In genomic region chr7:107219563-107220244, GRCh38 we compare ENCODE assay signal across 17 cellular contexts. TPM values are rescaled to one million over a fixed set of nuclear protein-coding genes. Genes with fewer than 3 reads are reported as not detected.
A peak's percentile ranks its signal among the peaks of the same experiment; 100 is the strongest.
DNase-seq lines count a peak whose midpoint lies in the region; ATAC-seq, FAIRE-seq and TF ChIP-seq lines count a peak whose summit lies in the region.
"Had no signal": no experiment of that assay in that cellular context is flagged by ENCODE, and none has a peak within 500 bp of the region (broad histone marks: within the 10 kb centered on the region; RNA-seq: fewer than 3 reads in every experiment).

No MANE protein-coding gene starts in this region.

- no peak for TF ChIP-seq POLR2A in HepG2 (IDR thresholded peaks at IDR 0.05; ENCODE audit: insufficient read depth in 1 of 2, low read depth in 2 of 2, low read length in 2 of 2)
- no peak for TF ChIP-seq POLR2A in right lobe of liver (IDR thresholded peaks at IDR 0.05)
- no peak for TF ChIP-seq POLR2A in spleen (IDR thresholded peaks at IDR 0.05)

- no peak overlapping the region for H2AFZ ChIP-seq in HepG2 (ENCODE audit: low read length)
- H2AFZ ChIP-seq: GM23248 had no signal

- H3K4me3 ChIP-seq in cardiac muscle cell (no peak overlapping the region), HepG2 (replicated peaks in 1 of 3; ENCODE audit: insufficient read depth in 1 of 3, low read depth in 2 of 3, low read length in 3 of 3) (no peak overlapping the region), right lobe of liver (no peak overlapping the region), spleen (no peak overlapping the region)
- H3K4me3 ChIP-seq: BLaER1 treated with 17β-estradiol and CSF1 and Interleukin-3, amounts not matched to agents 10 nM and 100 nM; GM23248 had no signal

- TF ChIP-seq CTCF in cardiac muscle cell (IDR thresholded peaks at IDR 0.05; ENCODE audit: low read depth, low read length) (no peak), HepG2 (CRISPR knock-in tag; IDR thresholded peaks at IDR 0.05) (no peak), right lobe of liver (IDR thresholded peaks at IDR 0.05) (no peak), spleen (IDR thresholded peaks at IDR 0.05 in 8 of 11, conservative IDR thresholded peaks at IDR 0.05 in 3 of 11) (no peak)

- no peaks in the 10 kb centered on the region for H4K20me1 ChIP-seq in HepG2 (ENCODE audit: insufficient read depth, low read length)
- H4K20me1 ChIP-seq: BLaER1 treated with 17β-estradiol and CSF1 and Interleukin-3, amounts not matched to agents 10 nM and 100 nM had no signal

- H3K9ac ChIP-seq in HepG2 (ENCODE audit: insufficient read depth, low read depth, low read length), result no peak overlapping the region
- H3K9ac ChIP-seq: BLaER1 treated with 17β-estradiol and CSF1 and Interleukin-3, amounts not matched to agents 10 nM and 100 nM; GM23248 had no signal

- intact Hi-C loops in Right ventricle myocardium superior (cut with DNase I) (loop anchor here (10.0 kb wide), 1 partner anchor 65 kb away; no protein-coding TSS in a partner anchor), HepG2 (cut with micrococcal nuclease; ENCODE audit: unreplicated experiment) (no loop called here), right lobe of liver (cut with DNase I) (no loop called here), spleen (cut with DNase I; ENCODE audit: low total_unique reads) (no loop called here)

- in situ Hi-C loops in HepG2 (cut with HindIII; ENCODE audit: extremely low pct_ligation_motif_present, low pct_unique_long_range_greater_than_20kb), result loop anchor here (25.0 kb wide), 2 partner anchors 493 to 668 kb away; partner anchors contain the start of gene DLD

- TF ChIP-seq EP300 in HepG2 (IDR thresholded peaks at IDR 0.05; ENCODE audit: low read depth in 2 of 2, low read length in 2 of 2), result no peak
- no peak for TF ChIP-seq EP300 in HepG2 (CRISPR knock-in tag; IDR thresholded peaks at IDR 0.05; ENCODE audit: borderline replicate concordance)

- ATAC-seq in Right ventricle myocardium superior (ENCODE audit: poor library complexity) (no peak), HepG2 (no peak), right lobe of liver (no peak), GM19351 (IDR thresholded peaks at IDR 0.05; ENCODE audit: unreplicated experiment) (no peak)
- ATAC-seq: HCT116 had no signal

- H3K4me2 ChIP-seq in HepG2 (ENCODE audit: low read depth, low read length), result no peak overlapping the region
- H3K4me2 ChIP-seq: BLaER1 treated with 17β-estradiol and CSF1 and Interleukin-3, amounts not matched to agents 10 nM and 100 nM had no signal

- H3K9me3 ChIP-seq in cardiac muscle cell (ENCODE audit: low read depth) (no peaks in the 10 kb centered on the region), HepG2 (ENCODE audit: low read length) (no peaks in the 10 kb centered on the region), right lobe of liver (no peaks in the 10 kb centered on the region), spleen (peaks cover 0 to 14% (median 6%) of the 10 kb centered on the region in 8 donors)

- no peak for TF ChIP-seq RAD21 in HepG2 (CRISPR knock-in tag; IDR thresholded peaks at IDR 0.05)

- FAIRE-seq in HepG2 (lab: Jason Lieb, UNC), result no peak
- FAIRE-seq: GM18507, H54, HTR-8/SVneo had no signal

- no peak for DNase-seq in cardiac muscle cell (ENCODE audit: low read depth in 1 of 2, low spot score in 1 of 2)
- DNase-seq in Right ventricle myocardium superior, result no peak
- DNase-seq in HepG2 (ENCODE audit: low spot score), result no peak
- no peak for DNase-seq in right lobe of liver
- peak; percentile 11 for DNase-seq in foreskin melanocyte
- no peak for DNase-seq in spleen
- DNase-seq: ACHN; Calu3; CD4-positive, CD25-positive, alpha-beta regulatory T cell; DMS 273 treated with DMSO at 0.1 percent for 48 hours; GM23248 had no signal

- H3K36me3 ChIP-seq in cardiac muscle cell (no peaks in the 10 kb centered on the region), HepG2 (replicated peaks in 1 of 2; ENCODE audit: control insufficient read depth in 1 of 2, insufficient read depth in 2 of 2, low read length in 2 of 2) (no peaks in the 10 kb centered on the region), right lobe of liver (no peaks in the 10 kb centered on the region), spleen (peaks cover 0 to 34% (median 3%) of the 10 kb centered on the region in 6 donors)

- H3K27ac ChIP-seq in cardiac muscle cell (peak overlapping the region; percentile 9), HepG2 (ENCODE audit: extremely low read length, insufficient read depth, low read length) (no peak overlapping the region), right lobe of liver (no peak overlapping the region), spleen (no peak overlapping the region)
- H3K27ac ChIP-seq: BLaER1 treated with 17β-estradiol and CSF1 and Interleukin-3, amounts not matched to agents 10 nM and 100 nM; GM23248 had no signal

- BruUV-seq in HepG2 (replicated peaks; lab: Mats Ljungman, UMichigan), result no TSS peak

- CTCF ChIA-PET in HepG2 (lab: Yijun Ruan, JAX; ENCODE audit: low intra/inter-chr PET ratio, low total read pairs), result no interaction called here

- peaks cover 21% of the 10 kb centered on the region for H3K4me1 ChIP-seq in cardiac muscle cell (ENCODE audit: low read depth)
- peaks cover 6% of the 10 kb centered on the region for H3K4me1 ChIP-seq in HepG2 (ENCODE audit: insufficient read depth, low read length)
- H3K4me1 ChIP-seq in right lobe of liver, result peaks cover 0 to 8% (median 4%) of the 10 kb centered on the region in 4 donors
- no peaks in the 10 kb centered on the region for H3K4me1 ChIP-seq in spleen

- 86% methylated on average over 2 of the region's 2 CpGs for WGBS in HepG2 (ENCODE audit: low lambda C conversion rate)
- 88% methylated on average over 2 of the region's 2 CpGs for WGBS in right lobe of liver (ENCODE audit: insufficient coverage, low coverage, low lambda C conversion rate, missing lambda C conversion rate)
- 74 to 91% (median 83%) methylated on average over 2 of the region's 2 CpGs for WGBS in spleen, 5 donors

- no peaks in the 10 kb centered on the region for H3K79me2 ChIP-seq in HepG2 (ENCODE audit: insufficient read depth, low read length)

- POLR2A ChIA-PET in HepG2 (lab: Yijun Ruan, JAX), result no interaction called here

- H3K27me3 ChIP-seq in cardiac muscle cell, result no peaks in the 10 kb centered on the region
- no peaks in the 10 kb centered on the region for H3K27me3 ChIP-seq in HepG2 (ENCODE audit: control insufficient read depth in 1 of 2, insufficient read depth in 2 of 2, low read length in 2 of 2)
- no peaks in the 10 kb centered on the region for H3K27me3 ChIP-seq in right lobe of liver
- H3K27me3 ChIP-seq in spleen (replicated peaks in 1 of 7), result no peaks in the 10 kb centered on the region
- H3K27me3 ChIP-seq: BLaER1 treated with 17β-estradiol and CSF1 and Interleukin-3, amounts not matched to agents 10 nM and 100 nM had no signal

TF ChIP-seq in HepG2, 621 proteins besides CTCF, POLR2A, EP300 and RAD21 (continues in another document):
- peak; percentile 42; the same call in 1 of the 2 replicates for TF ChIP-seq CEBPB (IDR thresholded peaks at IDR 0.05; ENCODE audit: borderline replicate concordance, low read depth, low read length)
- TF ChIP-seq ZNF629 (CRISPR knock-in tag; conservative IDR thresholded peaks at IDR 0.05), result peak; percentile 61

RNA-seq across cellular contexts. Expression of gene HBP1, which starts 50.9 kb away (rescaled TPM):
- total RNA-seq in cardiac muscle cell (55.1 and 56.0 TPM in 2 replicates), Right ventricle myocardium superior (68.9 TPM), HepG2 (2016; rRNA removed; fragmentation: Illumina TruSeq; extraction: Trizol) (22.9 and 29.8 TPM in 2 replicates), right lobe of liver (10 to 100 TPM; 30.2 to 50.0 (median 36.9) TPM), spleen (100 to 1,000 TPM in 3 of 7 donors, 10 to 100 TPM in 4; 71.4 to 141 (median 84.5) TPM)
- polyA plus RNA-seq in cardiac muscle cell (66.0 and 81.7 TPM in 2 replicates), HepG2 (2011; rRNA removed) (37.8 and 44.1 TPM in 2 replicates), spleen (10 to 100 TPM; 23.9 to 34.8 (median 32.1) TPM)
- total RNA-seq in HepG2 (2016; cell fraction: cytosol; rRNA removed; fragmentation: Illumina TruSeq; extraction: Trizol; ENCODE audit: low read depth), result 4.4 and 5.2 TPM in 2 replicates
- 19.6 and 28.9 TPM in 2 replicates for total RNA-seq in HepG2 (2016; cell fraction: insoluble cytoplasmic fraction; rRNA removed; fragmentation: Illumina TruSeq; extraction: Trizol)
- total RNA-seq in HepG2 (2016; cell fraction: membrane; rRNA removed; fragmentation: Illumina TruSeq; extraction: Trizol), result 8.0 and 9.4 TPM in 2 replicates
- 16.5 and 18.0 TPM in 2 replicates for total RNA-seq in HepG2 (2016; cell fraction: nucleus; rRNA removed; fragmentation: Illumina TruSeq; extraction: Trizol)
- 24.4 and 33.9 TPM in 2 replicates for polyA plus RNA-seq in HepG2 (2011; cell fraction: cytosol; rRNA removed)
- polyA plus RNA-seq in HepG2 (2011; cell fraction: nucleus; rRNA removed), result 24.5 and 27.2 TPM in 2 replicates
- polyA plus RNA-seq in HepG2 (2012), result 40.5 and 54.8 TPM in 2 replicates
- polyA plus RNA-seq in HepG2 (2016; cell fraction: cytosol; fragmentation: Illumina TruSeq; extraction: Trizol; ENCODE audit: low read depth), result 1.5 TPM in 2 replicates
- 21.0 and 21.2 TPM in 2 replicates for polyA plus RNA-seq in HepG2 (2016; cell fraction: insoluble cytoplasmic fraction; fragmentation: Illumina TruSeq; extraction: Trizol; ENCODE audit: low read depth)
- polyA plus RNA-seq in HepG2 (2016; cell fraction: membrane; fragmentation: Illumina TruSeq; extraction: Trizol; ENCODE audit: low read depth), result 3.2 and 3.9 TPM in 2 replicates
- polyA plus RNA-seq in HepG2 (2016; cell fraction: nucleus; fragmentation: Illumina TruSeq; extraction: Trizol; ENCODE audit: insufficient read depth, low read depth), result 13.2 and 18.0 TPM in 2 replicates
- 46.4 and 47.9 TPM in 2 replicates for polyA minus RNA-seq in HepG2 (2011; rRNA and poly(A)+ RNA removed; ENCODE audit: low replicate concordance)
- 25.5 and 31.9 TPM in 2 replicates for polyA minus RNA-seq in HepG2 (2011; cell fraction: cytosol; rRNA and poly(A)+ RNA removed)
- 109 and 115 TPM in 2 replicates for polyA minus RNA-seq in HepG2 (2011; cell fraction: nucleus; rRNA and poly(A)+ RNA removed)
